In genomic region chr5:148383564-148384388, GRCh38 we compare ENCODE assay signal across 1 cellular context.
TF ChIP-seq lines count a peak whose summit lies in the region.

FBXO38 (plus strand) TSS chr5:148383958; CDS start chr5:148394777, 10,819 bp downstream.

TF ChIP-seq in HepG2, 621 proteins besides CTCF, POLR2A, EP300 and RAD21 (continued from another document and continues in another):
- TF ChIP-seq ZNF770 (CRISPR knock-in tag; IDR thresholded peaks at IDR 0.05): 0 out of 2 replicates have a peak, but pooled peaks have one; percentile 9
- no peak for TF ChIP-seq ZBTB7A (CRISPR knock-in tag; IDR thresholded peaks at IDR 0.05)
- TF ChIP-seq CEBPZ (IDR thresholded peaks at IDR 0.05; ENCODE audit: low read length): no peak
- peak; percentile 89; the same call in 1 of the 2 replicates for TF ChIP-seq ZSCAN5A (CRISPR knock-in tag; IDR thresholded peaks at IDR 0.05; ENCODE audit: borderline replicate concordance)
- TF ChIP-seq ZHX2 (IDR thresholded peaks at IDR 0.05; ENCODE audit: low read depth): peak; percentile 95
- TF ChIP-seq ZHX2 (CRISPR knock-in tag; IDR thresholded peaks at IDR 0.05; ENCODE audit: borderline replicate concordance): no peak
- no peak for TF ChIP-seq PRMT3 (CRISPR knock-in tag; IDR thresholded peaks at IDR 0.05; ENCODE audit: borderline replicate concordance, low read depth)
- peak; percentile 89 for TF ChIP-seq CSRNP1 (CRISPR knock-in tag; IDR thresholded peaks at IDR 0.05)
- peak; percentile 10; the same call in 1 of the 2 replicates for TF ChIP-seq MED13 (CRISPR knock-in tag; IDR thresholded peaks at IDR 0.05)
- TF ChIP-seq ZMYM2 (CRISPR knock-in tag; IDR thresholded peaks at IDR 0.05): no peak
- TF ChIP-seq SP1 (IDR thresholded peaks at IDR 0.05): no peak
- TF ChIP-seq SP1 (CRISPR knock-in tag; IDR thresholded peaks at IDR 0.05): peak; percentile 52; the same call in 1 of the 2 replicates
- no peak for TF ChIP-seq ZNF703 (CRISPR knock-in tag; IDR thresholded peaks at IDR 0.05; ENCODE audit: borderline replicate concordance)
- peak; percentile 55; the same call in 1 of the 2 replicates for TF ChIP-seq ZNF160 (CRISPR knock-in tag; IDR thresholded peaks at IDR 0.05)
- no peak for TF ChIP-seq ZBTB1 (CRISPR knock-in tag; IDR thresholded peaks at IDR 0.05; ENCODE audit: borderline replicate concordance)
- TF ChIP-seq ETV5 (CRISPR knock-in tag; IDR thresholded peaks at IDR 0.05; ENCODE audit: borderline replicate concordance): peak; percentile 85
- peak; percentile 91 for TF ChIP-seq CREM (IDR thresholded peaks at IDR 0.05)
- TF ChIP-seq CREM (CRISPR knock-in tag; IDR thresholded peaks at IDR 0.05): no peak
- no peak for TF ChIP-seq ZBTB49 (CRISPR knock-in tag; IDR thresholded peaks at IDR 0.05; ENCODE audit: borderline replicate concordance)
- no peak for TF ChIP-seq ISX (CRISPR knock-in tag; conservative IDR thresholded peaks at IDR 0.05)
- peak; percentile 17; the same call in 1 of the 2 replicates for TF ChIP-seq FOXJ3 (CRISPR knock-in tag; IDR thresholded peaks at IDR 0.05; ENCODE audit: borderline replicate concordance)
- no peak for TF ChIP-seq ZNF30 (CRISPR knock-in tag; IDR thresholded peaks at IDR 0.05)
- TF ChIP-seq ZHX1 (CRISPR knock-in tag; IDR thresholded peaks at IDR 0.05; ENCODE audit: low read depth): peak; percentile 85; the same call in 1 of the 2 replicates
- TF ChIP-seq MAX (IDR thresholded peaks at IDR 0.05): peak; percentile 84
- 0 out of 2 replicates have a peak, but pooled peaks have one; percentile 33 for TF ChIP-seq ZNF598 (CRISPR knock-in tag; IDR thresholded peaks at IDR 0.05; ENCODE audit: borderline replicate concordance)
- TF ChIP-seq RBM39 (IDR thresholded peaks at IDR 0.05; ENCODE audit: low read depth, low read length, poor library complexity, severe bottlenecking): peak; percentile 67
- TF ChIP-seq NFIC (IDR thresholded peaks at IDR 0.05; ENCODE audit: low read length): no peak
- TF ChIP-seq ZNF7 (CRISPR knock-in tag; IDR thresholded peaks at IDR 0.05): no peak
- no peak for TF ChIP-seq ZNF333 (CRISPR knock-in tag; IDR thresholded peaks at IDR 0.05; ENCODE audit: borderline replicate concordance)
- TF ChIP-seq RXRB (CRISPR knock-in tag; IDR thresholded peaks at IDR 0.05; ENCODE audit: borderline replicate concordance): peak; percentile 51; the same call in 1 of the 2 replicates
- 0 out of 2 replicates have a peak, but pooled peaks have one; percentile 35 for TF ChIP-seq ZNF138 (CRISPR knock-in tag; IDR thresholded peaks at IDR 0.05; ENCODE audit: low read depth)
- no peak for TF ChIP-seq FOXM1 (CRISPR knock-in tag; IDR thresholded peaks at IDR 0.05)
- peak; percentile 89; the same call in 1 of the 2 replicates for TF ChIP-seq SNAI1 (CRISPR knock-in tag; IDR thresholded peaks at IDR 0.05; ENCODE audit: borderline replicate concordance)
- 0 out of 2 replicates have a peak, but pooled peaks have one; percentile 34 for TF ChIP-seq ZNF317 (CRISPR knock-in tag; IDR thresholded peaks at IDR 0.05)
- TF ChIP-seq TCF7 (IDR thresholded peaks at IDR 0.05; ENCODE audit: low read depth): no peak
- peak; percentile 76 for TF ChIP-seq ATF7 (IDR thresholded peaks at IDR 0.05)
- peak; percentile 92 for TF ChIP-seq ATF7 (CRISPR knock-in tag; IDR thresholded peaks at IDR 0.05)
- no peak for TF ChIP-seq GTF3A (CRISPR knock-in tag; conservative IDR thresholded peaks at IDR 0.05)
- TF ChIP-seq GABPB1 (CRISPR knock-in tag; IDR thresholded peaks at IDR 0.05): peak; percentile 98
- TF ChIP-seq SATB2 (CRISPR knock-in tag; IDR thresholded peaks at IDR 0.05): no peak
- peak; percentile 21; the same call in 1 of the 2 replicates for TF ChIP-seq SIX4 (CRISPR knock-in tag; IDR thresholded peaks at IDR 0.05)
- peak; percentile 71; the same call in 1 of the 2 replicates for TF ChIP-seq MED1 (CRISPR knock-in tag; IDR thresholded peaks at IDR 0.05)
- no peak for TF ChIP-seq ZNF781 (CRISPR knock-in tag; IDR thresholded peaks at IDR 0.05; ENCODE audit: borderline replicate concordance, not compliant biosample characterization)
- TF ChIP-seq SNAPC2 (CRISPR knock-in tag; IDR thresholded peaks at IDR 0.05): peak; percentile 42; the same call in 1 of the 2 replicates
- peak; percentile 84 for TF ChIP-seq ZNF563 (CRISPR knock-in tag; IDR thresholded peaks at IDR 0.05)
- TF ChIP-seq HNF4A (CRISPR knock-in tag; IDR thresholded peaks at IDR 0.05): peak; percentile 32; the same call in 1 of the 2 replicates
